Comparison of ENCODE assay signal across 1 cellular context in the genomic region with DNA sequence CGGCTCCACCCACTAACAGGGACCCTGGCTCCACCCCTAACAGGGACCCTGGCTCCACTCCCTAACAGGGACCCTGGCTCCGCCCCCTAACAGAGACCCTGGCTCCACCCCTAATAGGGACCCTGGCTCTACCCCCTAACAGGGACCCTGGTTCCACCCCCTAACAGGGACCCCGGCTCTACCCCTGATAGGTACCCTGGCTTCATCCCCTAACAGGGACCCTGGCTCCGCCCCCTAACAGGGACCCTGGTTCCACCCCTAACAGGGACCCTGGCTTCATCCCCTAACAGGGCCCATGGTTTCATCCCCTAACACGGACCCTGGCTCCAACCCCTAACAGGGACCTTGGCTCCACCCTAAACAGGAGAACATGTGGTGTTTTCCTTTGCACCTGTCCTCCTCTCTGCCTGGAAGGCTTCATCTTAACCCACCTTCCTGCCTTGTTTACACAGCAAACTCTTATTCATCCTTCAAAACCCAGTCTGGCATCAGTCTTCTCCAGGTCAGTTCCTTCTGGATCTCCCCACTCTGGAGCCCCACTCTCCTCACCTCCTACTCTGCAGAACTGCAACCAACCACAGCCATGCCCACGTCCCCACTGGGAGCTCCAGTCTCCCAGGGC.
A peak's percentile ranks its signal among the peaks of the same experiment; 100 is the strongest.
TF ChIP-seq lines count a peak whose summit lies in the region.

No MANE protein-coding gene starts in this region.

TF ChIP-seq in HepG2, 621 proteins besides CTCF, POLR2A, EP300 and RAD21 (continued from another document):
- 0 out of 2 replicates have a peak, but pooled peaks have one; percentile 2 for TF ChIP-seq SNAI1 (CRISPR knock-in tag; IDR thresholded peaks at IDR 0.05; ENCODE audit: borderline replicate concordance)
- TF ChIP-seq MBD4 (IDR thresholded peaks at IDR 0.05; ENCODE audit: borderline replicate concordance, low read length), result no peak
- TF ChIP-seq, protein P1, sequence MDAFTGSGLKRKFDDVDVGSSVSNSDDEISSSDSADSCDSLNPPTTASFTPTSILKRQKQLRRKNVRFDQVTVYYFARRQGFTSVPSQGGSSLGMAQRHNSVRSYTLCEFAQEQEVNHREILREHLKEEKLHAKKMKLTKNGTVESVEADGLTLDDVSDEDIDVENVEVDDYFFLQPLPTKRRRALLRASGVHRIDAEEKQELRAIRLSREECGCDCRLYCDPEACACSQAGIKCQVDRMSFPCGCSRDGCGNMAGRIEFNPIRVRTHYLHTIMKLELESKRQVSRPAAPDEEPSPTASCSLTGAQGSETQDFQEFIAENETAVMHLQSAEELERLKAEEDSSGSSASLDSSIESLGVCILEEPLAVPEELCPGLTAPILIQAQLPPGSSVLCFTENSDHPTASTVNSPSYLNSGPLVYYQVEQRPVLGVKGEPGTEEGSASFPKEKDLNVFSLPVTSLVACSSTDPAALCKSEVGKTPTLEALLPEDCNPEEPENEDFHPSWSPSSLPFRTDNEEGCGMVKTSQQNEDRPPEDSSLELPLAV (CRISPR knock-in tag; conservative IDR thresholded peaks at IDR 0.05; ENCODE audit: low read depth), result no peak
- TF ChIP-seq, protein P2, sequence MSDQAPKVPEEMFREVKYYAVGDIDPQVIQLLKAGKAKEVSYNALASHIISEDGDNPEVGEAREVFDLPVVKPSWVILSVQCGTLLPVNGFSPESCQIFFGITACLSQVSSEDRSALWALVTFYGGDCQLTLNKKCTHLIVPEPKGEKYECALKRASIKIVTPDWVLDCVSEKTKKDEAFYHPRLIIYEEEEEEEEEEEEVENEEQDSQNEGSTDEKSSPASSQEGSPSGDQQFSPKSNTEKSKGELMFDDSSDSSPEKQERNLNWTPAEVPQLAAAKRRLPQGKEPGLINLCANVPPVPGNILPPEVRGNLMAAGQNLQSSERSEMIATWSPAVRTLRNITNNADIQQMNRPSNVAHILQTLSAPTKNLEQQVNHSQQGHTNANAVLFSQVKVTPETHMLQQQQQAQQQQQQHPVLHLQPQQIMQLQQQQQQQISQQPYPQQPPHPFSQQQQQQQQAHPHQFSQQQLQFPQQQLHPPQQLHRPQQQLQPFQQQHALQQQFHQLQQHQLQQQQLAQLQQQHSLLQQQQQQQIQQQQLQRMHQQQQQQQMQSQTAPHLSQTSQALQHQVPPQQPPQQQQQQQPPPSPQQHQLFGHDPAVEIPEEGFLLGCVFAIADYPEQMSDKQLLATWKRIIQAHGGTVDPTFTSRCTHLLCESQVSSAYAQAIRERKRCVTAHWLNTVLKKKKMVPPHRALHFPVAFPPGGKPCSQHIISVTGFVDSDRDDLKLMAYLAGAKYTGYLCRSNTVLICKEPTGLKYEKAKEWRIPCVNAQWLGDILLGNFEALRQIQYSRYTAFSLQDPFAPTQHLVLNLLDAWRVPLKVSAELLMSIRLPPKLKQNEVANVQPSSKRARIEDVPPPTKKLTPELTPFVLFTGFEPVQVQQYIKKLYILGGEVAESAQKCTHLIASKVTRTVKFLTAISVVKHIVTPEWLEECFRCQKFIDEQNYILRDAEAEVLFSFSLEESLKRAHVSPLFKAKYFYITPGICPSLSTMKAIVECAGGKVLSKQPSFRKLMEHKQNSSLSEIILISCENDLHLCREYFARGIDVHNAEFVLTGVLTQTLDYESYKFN (CRISPR knock-in tag; conservative IDR thresholded peaks at IDR 0.05), result no peak
- no peak for TF ChIP-seq HIVEP1 (CRISPR knock-in tag; IDR thresholded peaks at IDR 0.05)
TF ChIP-seq in HepG2: peak in this region for 1.
